ENCODE assay signal across 2 cellular contexts in genomic region chr3:15860014-15860934, GRCh38.
TF ChIP-seq lines count a peak whose summit lies in the region.

No MANE protein-coding gene starts in this region.

TF ChIP-seq in HEK293, 187 proteins besides CTCF, POLR2A, EP300 and RAD21 (continued from another document and continues in another):
- TF ChIP-seq ZNF221 (tag by site-specific recombination; IDR thresholded peaks at IDR 0.05; ENCODE audit: borderline replicate concordance) = no peak
- no peak for TF ChIP-seq ZNF2 (tag by site-specific recombination; IDR thresholded peaks at IDR 0.05)
- TF ChIP-seq ZNF629 (tag by site-specific recombination; IDR thresholded peaks at IDR 0.05) = peak; percentile 27; the same call in 1 of the 2 replicates
- TF ChIP-seq ZSCAN23 (tag by site-specific recombination; IDR thresholded peaks at IDR 0.05) = 0 out of 2 replicates have a peak, but pooled peaks have one; percentile 49
- TF ChIP-seq ZNF488 (tag by site-specific recombination; IDR thresholded peaks at IDR 0.05) = no peak
- TF ChIP-seq ZNF544 (tag by site-specific recombination; IDR thresholded peaks at IDR 0.05) = no peak
- 0 out of 2 replicates have a peak, but pooled peaks have one; percentile 16 for TF ChIP-seq AEBP2 (tag by site-specific recombination; IDR thresholded peaks at IDR 0.05; ENCODE audit: borderline replicate concordance)
- TF ChIP-seq PRDM4 (tag by site-specific recombination; IDR thresholded peaks at IDR 0.05) = no peak
- TF ChIP-seq PRDM6 (tag by site-specific recombination; IDR thresholded peaks at IDR 0.05) = no peak
- no peak for TF ChIP-seq ZNF280C (tag by site-specific recombination; IDR thresholded peaks at IDR 0.05)
- TF ChIP-seq ZNF792 (tag by site-specific recombination; IDR thresholded peaks at IDR 0.05) = peak; percentile 81; the same call in 1 of the 2 replicates
- TF ChIP-seq ZBTB1 (tag by site-specific recombination; IDR thresholded peaks at IDR 0.05) = no peak
- peak; percentile 82 for TF ChIP-seq ATF2 (tag by site-specific recombination; IDR thresholded peaks at IDR 0.05; ENCODE audit: low read depth)
- no peak for TF ChIP-seq ZNF473 (tag by site-specific recombination; IDR thresholded peaks at IDR 0.05)

TF ChIP-seq in HepG2, 621 proteins besides CTCF, POLR2A, EP300 and RAD21 (continued from another document and continues in another):
- no peak for TF ChIP-seq TIGD3 (CRISPR knock-in tag; IDR thresholded peaks at IDR 0.05; ENCODE audit: borderline replicate concordance)
- TF ChIP-seq GATAD1 (CRISPR knock-in tag; IDR thresholded peaks at IDR 0.05) = no peak
- no peak for TF ChIP-seq E2F2 (CRISPR knock-in tag; IDR thresholded peaks at IDR 0.05; ENCODE audit: borderline replicate concordance)
- TF ChIP-seq DMAP1 (CRISPR knock-in tag; IDR thresholded peaks at IDR 0.05) = peak; percentile 69
- TF ChIP-seq ZNF253 (CRISPR knock-in tag; IDR thresholded peaks at IDR 0.05; ENCODE audit: borderline replicate concordance) = no peak
- TF ChIP-seq ZNF234 (CRISPR knock-in tag; conservative IDR thresholded peaks at IDR 0.05) = 0 out of 2 replicates have a peak, but pooled peaks have one; percentile 51
- peak; percentile 85 for TF ChIP-seq HNRNPK (IDR thresholded peaks at IDR 0.05; ENCODE audit: low read depth, low read length, poor library complexity, severe bottlenecking)
- no peak for TF ChIP-seq PTBP1 (IDR thresholded peaks at IDR 0.05; ENCODE audit: low read depth, low read length, poor library complexity, severe bottlenecking)
- no peak for TF ChIP-seq ZNF616 (CRISPR knock-in tag; IDR thresholded peaks at IDR 0.05; ENCODE audit: low read depth)
- no peak for TF ChIP-seq ZNF143 (CRISPR knock-in tag; IDR thresholded peaks at IDR 0.05)
- peak; percentile 94 for TF ChIP-seq MAX (IDR thresholded peaks at IDR 0.05)
- no peak for TF ChIP-seq ZC3H13 (CRISPR knock-in tag; IDR thresholded peaks at IDR 0.05)
- TF ChIP-seq NFYB (CRISPR knock-in tag; IDR thresholded peaks at IDR 0.05) = peak; percentile 33; the same call in 1 of the 2 replicates
- TF ChIP-seq RAD51 (IDR thresholded peaks at IDR 0.05; ENCODE audit: borderline replicate concordance) = no peak
- peak; percentile 51; the same call in 1 of the 2 replicates for TF ChIP-seq MXD3 (CRISPR knock-in tag; IDR thresholded peaks at IDR 0.05)
- TF ChIP-seq CREB3 (CRISPR knock-in tag; IDR thresholded peaks at IDR 0.05) = 0 out of 2 replicates have a peak, but pooled peaks have one; percentile 24
- TF ChIP-seq NR2C2 (CRISPR knock-in tag; IDR thresholded peaks at IDR 0.05; ENCODE audit: borderline replicate concordance) = no peak
- peak in 1 of 2 experiments; percentile 76; a peak in 1 of 4 replicates for TF ChIP-seq HMGXB4 (CRISPR knock-in tag; IDR thresholded peaks at IDR 0.05; ENCODE audit: borderline replicate concordance in 1 of 2, low read depth in 1 of 2)
- no peak for TF ChIP-seq CENPX (CRISPR knock-in tag; IDR thresholded peaks at IDR 0.05)
- TF ChIP-seq IRF9 (CRISPR knock-in tag; IDR thresholded peaks at IDR 0.05; ENCODE audit: borderline replicate concordance) = peak; percentile 47; the same call in 1 of the 2 replicates
- TF ChIP-seq ZNF773 (CRISPR knock-in tag; IDR thresholded peaks at IDR 0.05; ENCODE audit: borderline replicate concordance) = no peak
- TF ChIP-seq TSC22D2 (CRISPR knock-in tag; IDR thresholded peaks at IDR 0.05; ENCODE audit: borderline replicate concordance) = no peak
- TF ChIP-seq POLR2G (IDR thresholded peaks at IDR 0.05; ENCODE audit: low read depth, low read length) = peak; percentile 46; the same call in 1 of the 2 replicates
- TF ChIP-seq FUBP1 (CRISPR knock-in tag; IDR thresholded peaks at IDR 0.05; ENCODE audit: borderline replicate concordance) = no peak
- TF ChIP-seq ZFP41 (CRISPR knock-in tag; IDR thresholded peaks at IDR 0.05; ENCODE audit: borderline replicate concordance) = no peak
- no peak for TF ChIP-seq THRA (CRISPR knock-in tag; IDR thresholded peaks at IDR 0.05; ENCODE audit: borderline replicate concordance)
- no peak for TF ChIP-seq SALL1 (CRISPR knock-in tag; IDR thresholded peaks at IDR 0.05)
- TF ChIP-seq EED (CRISPR knock-in tag; IDR thresholded peaks at IDR 0.05) = no peak
- no peak for TF ChIP-seq TCF7 (IDR thresholded peaks at IDR 0.05; ENCODE audit: low read depth)
- TF ChIP-seq KLF12 (CRISPR knock-in tag; IDR thresholded peaks at IDR 0.05; ENCODE audit: borderline replicate concordance) = no peak
- no peak for TF ChIP-seq KMT2A (CRISPR knock-in tag; IDR thresholded peaks at IDR 0.05)
- TF ChIP-seq ZNF274 (CRISPR knock-in tag; IDR thresholded peaks at IDR 0.05) = peak; percentile 33; the same call in 1 of the 2 replicates
- no peak for TF ChIP-seq ARID2 (CRISPR knock-in tag; IDR thresholded peaks at IDR 0.05; ENCODE audit: borderline replicate concordance)
- peak; percentile 31; the same call in 1 of the 2 replicates for TF ChIP-seq HDAC1 (CRISPR knock-in tag; IDR thresholded peaks at IDR 0.05)
- 0 out of 2 replicates have a peak, but pooled peaks have one; percentile 52 for TF ChIP-seq ZNF225 (CRISPR knock-in tag; IDR thresholded peaks at IDR 0.05)
- peak; percentile 51 for TF ChIP-seq ZFP91 (CRISPR knock-in tag; IDR thresholded peaks at IDR 0.05; ENCODE audit: borderline replicate concordance)
- no peak for TF ChIP-seq ZXDC (CRISPR knock-in tag; IDR thresholded peaks at IDR 0.05)
